In genomic region chr19:12985049-12985776, GRCh38 we compare ENCODE assay signal across 8 cellular contexts. TPM values are rescaled to one million over a fixed set of nuclear protein-coding genes. Genes with fewer than 3 reads are reported as not detected.
DNase-seq lines count a peak whose midpoint lies in the region; ATAC-seq and TF ChIP-seq lines count a peak whose summit lies in the region.

No MANE protein-coding gene starts in this region.

- CTCF ChIA-PET in MCF 10A (lab: Yijun Ruan, JAX) = interaction anchor here (0.5 to 12.6 kb wide), 13 partner anchors 8 to 1693 kb away, joined by 3 to 334 read pairs (median 4); no protein-coding TSS in a partner anchor

- H3K27ac ChIP-seq in breast epithelium = peak overlapping the region; percentile 65 to 84

- H3K4me3 Mint-ChIP-seq in MCF 10A (ENCODE audit: unreplicated experiment) (no peak overlapping the region), brain (peak overlapping the region; percentile 22 to 67 (median 41))

- TF ChIP-seq POLR2A in breast epithelium (IDR thresholded peaks at IDR 0.05) = no peak

- peaks cover 6% of the 10 kb centered on the region for H3K4me1 Mint-ChIP-seq in MCF 10A (ENCODE audit: insufficient read depth, unreplicated experiment)
- peaks cover 5% of the 10 kb centered on the region for H3K4me1 Mint-ChIP-seq in brain

- POLR2A ChIA-PET in MCF 10A (lab: Yijun Ruan, JAX) = interaction anchor here (0.6 kb wide), 2 partner anchors 45 to 57 kb away, joined by 3 read pairs; no protein-coding TSS in a partner anchor

- H3K27me3 ChIP-seq in breast epithelium = no peaks in the 10 kb centered on the region

- H3K4me1 ChIP-seq in breast epithelium (peaks cover 0 to 7% of the 10 kb centered on the region in 2 donors), mucosa of descending colon (ENCODE audit: low read depth) (peaks cover 16% of the 10 kb centered on the region)

- H3K4me3 ChIP-seq in breast epithelium (no peak overlapping the region), mucosa of descending colon (no peak overlapping the region)

- H3K27ac Mint-ChIP-seq in MCF 10A (ENCODE audit: low read depth, unreplicated experiment) = no peak overlapping the region
- H3K27ac Mint-ChIP-seq in brain = peak overlapping the region in 4 of 5 experiments; percentile 58 to 95 (median 90)

- H3K27me3 Mint-ChIP-seq in MCF 10A (ENCODE audit: insufficient read depth, unreplicated experiment) (no peaks in the 10 kb centered on the region), brain (peaks cover 4% of the 10 kb centered on the region)

- DNase-seq in breast epithelium (ENCODE audit: low spot score in 2 of 2) (peak in 1 of 2 donors; percentile 80), MCF 10A (ENCODE audit: unreplicated experiment) (no peak), mucosa of descending colon (peak; percentile 86 to 89 (median 86)), islet precursor cell (no peak)
- no peak for DNase-seq in activated CD8-positive, alpha-beta memory T cell treated with anti-CD3 and anti-CD28 coated beads for 24 hours
- DNase-seq in stimulated activated naive CD4-positive, alpha-beta T cell treated with Interleukin-2 at 50 U/mL for 16 hours (lab: John Stamatoyannopoulos, UW) = no peak

- intact Hi-C loops in breast epithelium (cut with DNase I; ENCODE audit: low total_unique reads) (no loop called here), MCF 10A (cut with micrococcal nuclease) (no loop called here), mucosa of descending colon (cut with DNase I, micrococcal nuclease) (loop anchor here in 1 of 2 donors (5.0 to 10.0 kb wide), 2 partner anchors 47 to 110 kb away; no protein-coding TSS in a partner anchor)

- H3K36me3 Mint-ChIP-seq in MCF 10A (ENCODE audit: insufficient read depth, unreplicated experiment) (no peaks in the 10 kb centered on the region), brain (no peaks in the 10 kb centered on the region)

- no TSS peak for BruUV-seq in MCF 10A (replicated peaks; lab: Mats Ljungman, UMichigan)

- no peaks in the 10 kb centered on the region for H3K9me3 ChIP-seq in breast epithelium
- H3K9me3 ChIP-seq in mucosa of descending colon = no peaks in the 10 kb centered on the region

- H3K36me3 ChIP-seq in breast epithelium = no peaks in the 10 kb centered on the region
- no peaks in the 10 kb centered on the region for H3K36me3 ChIP-seq in mucosa of descending colon (ENCODE audit: low read depth)

- ATAC-seq in mucosa of descending colon = peak; percentile 90
- no peak for ATAC-seq in HG03457 (IDR thresholded peaks at IDR 0.05; ENCODE audit: unreplicated experiment)

- H3K9me3 Mint-ChIP-seq in MCF 10A (ENCODE audit: unreplicated experiment) (no peaks in the 10 kb centered on the region), brain (no peaks in the 10 kb centered on the region)

- TF ChIP-seq CTCF in breast epithelium (IDR thresholded peaks at IDR 0.05) (no peak), MCF 10A (IDR thresholded peaks at IDR 0.05; ENCODE audit: unreplicated experiment) (no peak), brain (conservative IDR thresholded peaks at IDR 0.05) (no peak), mucosa of descending colon (IDR thresholded peaks at IDR 0.05) (no peak)

RNA-seq across cellular contexts. Expression of gene NFIX, which starts 10.1 kb away (rescaled TPM):
- 10 to 100 TPM; 43.6 to 53.9 (median 52.8) TPM for total RNA-seq in breast epithelium
- 26.9 and 27.2 TPM in 2 replicates for total RNA-seq in MCF 10A (2022)
- polyA plus RNA-seq in brain (ENCODE audit: insufficient read depth, low read depth, low replicate concordance) = 239 TPM
- 100 to 1,000 TPM in 1 of 3 donors, 10 to 100 TPM in 2; 59.4 to 238 (median 64.6) TPM for total RNA-seq in mucosa of descending colon

RNA-seq across cellular contexts. Expression of gene DAND5, which starts 15.8 kb away (rescaled TPM):
- total RNA-seq in breast epithelium = not detected
- total RNA-seq in MCF 10A (2022) = not detected in 2 replicates
- 0.56 TPM for polyA plus RNA-seq in brain (ENCODE audit: insufficient read depth, low read depth, low replicate concordance)
- 1 to 10 TPM in 1 of 3 donors, under 1 TPM in 1, not detected in 1; 0.34 to 1.1 TPM for total RNA-seq in mucosa of descending colon

RNA-seq across cellular contexts. Expression of gene GADD45GIP1, which starts 28.2 kb away (rescaled TPM):
- total RNA-seq in breast epithelium = 10 to 100 TPM; 30.3 to 44.2 (median 31.5) TPM
- total RNA-seq in MCF 10A (2022) = 44.4 and 47.5 TPM in 2 replicates
- 73.8 TPM for polyA plus RNA-seq in brain (ENCODE audit: insufficient read depth, low read depth, low replicate concordance)
- total RNA-seq in mucosa of descending colon = 10 to 100 TPM in 2 of 3 donors, 1 to 10 TPM in 1; 10.0 to 16.4 (median 14.1) TPM

RNA-seq across cellular contexts. Expression of gene RAD23A, which starts 39.6 kb away (rescaled TPM):
- total RNA-seq in breast epithelium (10 to 100 TPM; 65.9 to 84.3 (median 66.5) TPM), MCF 10A (2022) (197 and 219 TPM in 2 replicates), mucosa of descending colon (100 to 1,000 TPM in 1 of 3 donors, 10 to 100 TPM in 2; 76.4 to 117 (median 81.4) TPM)
- 343 TPM for polyA plus RNA-seq in brain (ENCODE audit: insufficient read depth, low read depth, low replicate concordance)

RNA-seq across cellular contexts. Expression of gene CALR, which starts 46.8 kb away (rescaled TPM):
- total RNA-seq in breast epithelium (100 to 1,000 TPM; 301 to 410 (median 305) TPM), MCF 10A (2022) (792 and 1,042 TPM in 2 replicates), mucosa of descending colon (100 to 1,000 TPM; 433 to 945 (median 637) TPM)
- 637 TPM for polyA plus RNA-seq in brain (ENCODE audit: insufficient read depth, low read depth, low replicate concordance)

Comparison
In these comparisons a context has a peak if more than half of its experiments do, and no peak if none do; other contexts are left out.
1. DNase-seq: peak in mucosa of descending colon (3 of 3); none in MCF 10A (single experiment), activated CD8-positive, alpha-beta memory T cell treated with anti-CD3 and anti-CD28 coated beads for 24 hours (single experiment), islet precursor cell (single experiment) and stimulated activated naive CD4-positive, alpha-beta T cell treated with Interleukin-2 at 50 U/mL for 16 hours (single experiment).